9 cellular contexts compared by ENCODE assay signal in genomic region chr9:29691758-29692407, GRCh38.
DNase-seq lines count a peak whose midpoint lies in the region; ATAC-seq and TF ChIP-seq lines count a peak whose summit lies in the region.
"Had no signal": no experiment of that assay in that cellular context is flagged by ENCODE, and none has a peak within 500 bp of the region (broad histone marks: within the 10 kb centered on the region; RNA-seq: fewer than 3 reads in every experiment).

No MANE protein-coding gene starts in this region.

- DNase-seq in cardiac muscle cell (ENCODE audit: low read depth in 1 of 2, low spot score in 1 of 2) (peak; percentile 44 to 69), right atrium auricular region (ENCODE audit: low spot score) (no peak), NCI-H69 (lab: John Stamatoyannopoulos, UW) (peak; percentile 90), erythroblast (lab: John Stamatoyannopoulos, UW) (peak; percentile 18 to 26), uterus (no peak)
- no peak for DNase-seq in activated naive CD4-positive, alpha-beta T cell treated with anti-CD3 and anti-CD28 coated beads, Interleukin-2, amount 50 U/mL, for 16 hours
- DNase-seq: effector memory CD4-positive, alpha-beta T cell had no signal

- TF ChIP-seq CTCF in cardiac muscle cell (IDR thresholded peaks at IDR 0.05; ENCODE audit: low read depth, low read length) (peak; percentile 42), right atrium auricular region (IDR thresholded peaks at IDR 0.05) (no peak), uterus (IDR thresholded peaks at IDR 0.05) (no peak)

- H3K36me3 ChIP-seq in cardiac muscle cell (no peaks in the 10 kb centered on the region), right atrium auricular region (no peaks in the 10 kb centered on the region), uterus (no peaks in the 10 kb centered on the region)

- intact Hi-C loops in uterus (cut with DNase I; ENCODE audit: low total_unique reads): no loop called here

- TF ChIP-seq POLR2A in erythroblast (IDR thresholded peaks at IDR 0.05; ENCODE audit: low read length) (no peak), uterus (IDR thresholded peaks at IDR 0.05) (no peak)

- no peaks in the 10 kb centered on the region for H3K9me3 ChIP-seq in cardiac muscle cell (ENCODE audit: low read depth)
- H3K9me3 ChIP-seq in right atrium auricular region: peaks cover 0 to 11% of the 10 kb centered on the region in 2 donors
- H3K9me3 ChIP-seq in uterus: peaks cover 0 to 17% of the 10 kb centered on the region in 2 donors

- no peak overlapping the region for H3K27ac ChIP-seq in cardiac muscle cell
- no peak overlapping the region for H3K27ac ChIP-seq in right atrium auricular region
- H3K27ac ChIP-seq in uterus: no peak overlapping the region

- H3K4me3 ChIP-seq in cardiac muscle cell (no peak overlapping the region), right atrium auricular region (no peak overlapping the region), uterus (no peak overlapping the region)

- H3K4me1 ChIP-seq in cardiac muscle cell (ENCODE audit: low read depth): no peaks in the 10 kb centered on the region
- no peaks in the 10 kb centered on the region for H3K4me1 ChIP-seq in right atrium auricular region
- no peaks in the 10 kb centered on the region for H3K4me1 ChIP-seq in uterus

- H3K27me3 ChIP-seq in cardiac muscle cell: no peaks in the 10 kb centered on the region
- no peaks in the 10 kb centered on the region for H3K27me3 ChIP-seq in right atrium auricular region
- no peaks in the 10 kb centered on the region for H3K27me3 ChIP-seq in uterus

- ATAC-seq in HG03108 (IDR thresholded peaks at IDR 0.05; ENCODE audit: unreplicated experiment): no peak
- ATAC-seq in activated CD4-positive, CD25-positive, alpha-beta regulatory T cell treated with anti-CD3 and anti-CD28 coated beads, Interleukin-2, amount 50 U/mL, for 24 hours: no peak

Comparison
In these comparisons a context has a peak if more than half of its experiments do, and no peak if none do; other contexts are left out.
1. DNase-seq: peak in cardiac muscle cell (2 of 2), NCI-H69 (single experiment) and erythroblast (2 of 2); none in right atrium auricular region (single experiment), activated naive CD4-positive, alpha-beta T cell treated with anti-CD3 and anti-CD28 coated beads, Interleukin-2, amount 50 U/mL, for 16 hours (single experiment) and uterus (0 of 2).